12 cellular contexts compared by ENCODE assay signal in genomic region chr1:214107322-214108096, GRCh38.
DNase-seq lines count a peak whose midpoint lies in the region; TF ChIP-seq lines count a peak whose summit lies in the region.
"Had no signal": no experiment of that assay in that cellular context is flagged by ENCODE, and none has a peak within 500 bp of the region (broad histone marks: within the 10 kb centered on the region; RNA-seq: fewer than 3 reads in every experiment).

No MANE protein-coding gene starts in this region.

- no peak for TF ChIP-seq EP300 in transverse colon (IDR thresholded peaks at IDR 0.05; ENCODE audit: low read depth)

- H2BK12ac ChIP-seq in mesenchymal stem cell (ENCODE audit: low read length in 2 of 2), result no peak overlapping the region

- no peak overlapping the region for H3K27ac ChIP-seq in mesenchymal stem cell (ENCODE audit: low read length, poor library complexity, severe bottlenecking)
- no peak overlapping the region for H3K27ac ChIP-seq in transverse colon
- H3K27ac ChIP-seq: tibial artery had no signal

- H3K27me3 ChIP-seq in endocrine pancreas (ENCODE audit: control insufficient read depth, insufficient read depth, low read length), result no peaks in the 10 kb centered on the region
- H3K27me3 ChIP-seq in mesenchymal stem cell (ENCODE audit: control insufficient read depth in 1 of 2, insufficient read depth in 1 of 2, low read length in 2 of 2), result no peaks in the 10 kb centered on the region
- no peaks in the 10 kb centered on the region for H3K27me3 ChIP-seq in transverse colon
- H3K27me3 ChIP-seq: tibial artery had no signal

- no peak overlapping the region for H2BK120ac ChIP-seq in mesenchymal stem cell (ENCODE audit: low read depth, low read length)

- no peaks in the 10 kb centered on the region for H3K4me1 ChIP-seq in endocrine pancreas (ENCODE audit: control insufficient read depth, insufficient read depth, low read length)
- H3K4me1 ChIP-seq in mesenchymal stem cell (ENCODE audit: control insufficient read depth, insufficient read depth, low read depth, low read length), result no peaks in the 10 kb centered on the region
- H3K4me1 ChIP-seq in transverse colon, result peaks cover 0 to 8% (median 2%) of the 10 kb centered on the region in 4 donors
- H3K4me1 ChIP-seq: tibial artery had no signal

- intact Hi-C loops in transverse colon (cut with DNase I; ENCODE audit: low total_unique reads), result no loop called here

- H3K23ac ChIP-seq in mesenchymal stem cell (ENCODE audit: low read length in 2 of 2), result no peak overlapping the region

- H2AFZ ChIP-seq in mesenchymal stem cell (ENCODE audit: low read depth, low read length), result no peak overlapping the region

- H3K4me3 ChIP-seq in endocrine pancreas (ENCODE audit: control insufficient read depth, insufficient read depth, low read length) (no peak overlapping the region), mesenchymal stem cell (ENCODE audit: insufficient read depth in 1 of 2, low read depth in 1 of 2, low read length in 2 of 2) (peak overlapping the region in 1 of 2 experiments; percentile 55), transverse colon (peak overlapping the region in 3 of 4 donors; percentile 25 to 45 (median 26))
- H3K4me3 ChIP-seq: tibial artery had no signal

- H3K79me1 ChIP-seq in mesenchymal stem cell (replicated peaks; ENCODE audit: low read length, poor library complexity, severe bottlenecking), result no peaks in the 10 kb centered on the region

- no peak for TF ChIP-seq POLR2A in transverse colon (IDR thresholded peaks at IDR 0.05)

- H2AK5ac ChIP-seq in mesenchymal stem cell (ENCODE audit: low read length, severe bottlenecking), result no peak overlapping the region

- TF ChIP-seq CTCF in transverse colon (IDR thresholded peaks at IDR 0.05), result no peak

- in situ Hi-C loops in transverse colon (cut with MboI; ENCODE audit: low pct_ligation_motif_present in 1 of 4, low pct_unique_long_range_greater_than_20kb in 1 of 4, low sequenced_read_pairs in 3 of 4), result loop anchor here (25.0 kb wide), 3 partner anchors 545 to 870 kb away; no protein-coding TSS in a partner anchor

- H3K9ac ChIP-seq in endocrine pancreas (ENCODE audit: control insufficient read depth, insufficient read depth, low read length) (peak overlapping the region; percentile 22), mesenchymal stem cell (ENCODE audit: low read length) (peak overlapping the region; percentile 21)

- no peak overlapping the region for H3K4ac ChIP-seq in mesenchymal stem cell (ENCODE audit: low read depth in 1 of 2, low read length in 2 of 2)

- no peak overlapping the region for H2BK15ac ChIP-seq in mesenchymal stem cell (ENCODE audit: low read depth, poor library complexity, severe bottlenecking)

- DNase-seq in NCI-H2107 treated with DMSO at 0.1 percent for 48 hours (lab: John Stamatoyannopoulos, UW; ENCODE audit: unreplicated experiment) (peak; percentile 13), NCI-H2107 (lab: John Stamatoyannopoulos, UW) (no peak), mesenchymal stem cell (no peak), transverse colon (no peak), cortex of kidney (lab: John Stamatoyannopoulos, UW) (no peak)
- no peak for DNase-seq in activated CD8-positive, alpha-beta memory T cell treated with anti-CD3 and anti-CD28 coated beads for 24 hours
- DNase-seq in activated CD8-positive, alpha-beta memory T cell treated with anti-CD3 and anti-CD28 coated beads, Interleukin-2, amount 50 U/mL, for 48 hours, result no peak
- DNase-seq: activated effector memory CD4-positive, alpha-beta T cell treated with Interleukin-2 at 50 U/mL for 16 hours; effector CD4-positive, alpha-beta T cell; SHP77 treated with DMSO at 0.1 percent for 48 hours; tibial artery had no signal

- H3K36me3 ChIP-seq in endocrine pancreas (ENCODE audit: control insufficient read depth, insufficient read depth, low read length) (no peaks in the 10 kb centered on the region), mesenchymal stem cell (ENCODE audit: control insufficient read depth in 1 of 2, insufficient read depth in 2 of 2, low read depth in 1 of 2, low read length in 2 of 2) (no peaks in the 10 kb centered on the region), transverse colon (no peaks in the 10 kb centered on the region)
- H3K36me3 ChIP-seq: tibial artery had no signal

- 81% methylated on average over 21 of the region's 25 CpGs for WGBS in mesenchymal stem cell
- WGBS in transverse colon (ENCODE audit: low coverage in 1 of 2), 2 donors, result 32% methylated on average over 24 of the region's 25 CpGs; no CpG with 5 or more reads in 1 of the 2 donors

- H4K8ac ChIP-seq in mesenchymal stem cell (ENCODE audit: low read length), result no peak overlapping the region

- H3K4me2 ChIP-seq in mesenchymal stem cell (ENCODE audit: low read length, poor library complexity, severe bottlenecking), result no peak overlapping the region

- H4K91ac ChIP-seq in mesenchymal stem cell (ENCODE audit: low read length), result no peak overlapping the region

- no peaks in the 10 kb centered on the region for H3K9me3 ChIP-seq in endocrine pancreas (ENCODE audit: control insufficient read depth, low read length)
- peaks cover 10% of the 10 kb centered on the region for H3K9me3 ChIP-seq in mesenchymal stem cell (ENCODE audit: control insufficient read depth, low read length)
- H3K9me3 ChIP-seq in transverse colon, result no peaks in the 10 kb centered on the region

- no peak overlapping the region for H2BK5ac ChIP-seq in mesenchymal stem cell (ENCODE audit: low read depth, low read length, poor library complexity, severe bottlenecking)

- no peak overlapping the region for H3K14ac ChIP-seq in mesenchymal stem cell (ENCODE audit: low read length in 2 of 2)

- no peak overlapping the region for H3K18ac ChIP-seq in mesenchymal stem cell (ENCODE audit: low read depth in 1 of 2, low read length in 2 of 2)
